In genomic region chr13:42377640-42378382, GRCh38 we compare ENCODE assay signal across 8 cellular contexts.
DNase-seq lines count a peak whose midpoint lies in the region; ATAC-seq and TF ChIP-seq lines count a peak whose summit lies in the region.

No MANE protein-coding gene starts in this region.

- peak overlapping the region; percentile 15 for H3K4me3 ChIP-seq in SU-DHL-6 (ENCODE audit: insufficient read depth, low read length, poor library complexity, severe bottlenecking)

- H3K27ac ChIP-seq in CD4-positive, alpha-beta T cell (ENCODE audit: low read depth, low read length), result no peak overlapping the region
- H3K27ac ChIP-seq in SU-DHL-6 (ENCODE audit: low read depth, low read length), result peak overlapping the region; percentile 44

- H3K9me3 Mint-ChIP-seq in CD4-positive, alpha-beta T cell, result no peaks in the 10 kb centered on the region
- peaks cover 6 to 9% of the 10 kb centered on the region in 2 donors for H3K9me3 Mint-ChIP-seq in stimulated activated naive B cell treated with anti-CD40 and anti-IgM and Interleukin-4, amounts not matched to agents 10 μg/mL and 1 μg/mL and 100 μg/mL, for 72 hours

- H2AFZ ChIP-seq in SU-DHL-6 (ENCODE audit: low read depth, low read length, severe bottlenecking), result no peak overlapping the region

- H3K9me3 ChIP-seq in CD4-positive, alpha-beta T cell (ENCODE audit: control insufficient read depth, low read length), result no peaks in the 10 kb centered on the region
- H3K9me3 ChIP-seq in SU-DHL-6 (ENCODE audit: insufficient read depth, low read length), result no peaks in the 10 kb centered on the region

- no peaks in the 10 kb centered on the region for H3K27me3 ChIP-seq in CD4-positive, alpha-beta T cell (ENCODE audit: control insufficient read depth, insufficient read depth, low read length)
- no peaks in the 10 kb centered on the region for H3K27me3 ChIP-seq in SU-DHL-6 (ENCODE audit: low read length)

- intact Hi-C loops in CD4-positive, alpha-beta T cell (cut with DNase I, micrococcal nuclease), result no loop called here

- H3K36me3 ChIP-seq in SU-DHL-6 (ENCODE audit: low read length), result no peaks in the 10 kb centered on the region

- TF ChIP-seq CTCF in CD4-positive, alpha-beta T cell (IDR thresholded peaks at IDR 0.05), result no peak
- no peak for TF ChIP-seq CTCF in SU-DHL-6 (IDR thresholded peaks at IDR 0.05; ENCODE audit: insufficient read depth, low read length, poor library complexity, severe bottlenecking)

- no peaks in the 10 kb centered on the region for H3K9me2 ChIP-seq in SU-DHL-6 (replicated peaks; ENCODE audit: insufficient read depth, low read length)

- H4K20me1 ChIP-seq in SU-DHL-6 (ENCODE audit: low read depth, low read length), result no peaks in the 10 kb centered on the region

- no peak overlapping the region for H3K9ac ChIP-seq in SU-DHL-6 (ENCODE audit: low read length)

- CTCF ChIA-PET in CD4-positive, alpha-beta T cell (lab: Charles Lee), result no interaction called here

- no peaks in the 10 kb centered on the region for H3K36me3 Mint-ChIP-seq in CD4-positive, alpha-beta T cell (ENCODE audit: low read depth)
- H3K36me3 Mint-ChIP-seq in stimulated activated naive B cell treated with anti-CD40 and anti-IgM and Interleukin-4, amounts not matched to agents 10 μg/mL and 1 μg/mL and 100 μg/mL, for 72 hours, result peaks cover 0 to 7% of the 10 kb centered on the region in 2 donors

- POLR2A ChIA-PET in CD4-positive, alpha-beta T cell (lab: Charles Lee), result interaction anchor here (0.8 to 1.6 kb wide), 3 partner anchors 11 to 23 kb away, joined by 3 to 6 read pairs (median 5); no protein-coding TSS in a partner anchor

- H3K27me3 Mint-ChIP-seq in CD4-positive, alpha-beta T cell, result no peaks in the 10 kb centered on the region
- no peaks in the 10 kb centered on the region for H3K27me3 Mint-ChIP-seq in stimulated activated naive B cell treated with anti-CD40 and anti-IgM and Interleukin-4, amounts not matched to agents 10 μg/mL and 1 μg/mL and 100 μg/mL, for 72 hours

- ATAC-seq in CD4-positive, alpha-beta T cell (ENCODE audit: poor library complexity), result peak; percentile 87
- ATAC-seq in GM19324 (IDR thresholded peaks at IDR 0.05; ENCODE audit: low FRiP score, unreplicated experiment), result peak; percentile 83
- ATAC-seq in HG03196 (IDR thresholded peaks at IDR 0.05; ENCODE audit: unreplicated experiment), result peak; percentile 80
- peak; percentile 84 to 87 for ATAC-seq in stimulated activated naive B cell treated with anti-CD40 and anti-IgM and Interleukin-4, amounts not matched to agents 10 μg/mL and 1 μg/mL and 100 μg/mL, for 72 hours (replicated peaks)

- peaks cover 34% of the 10 kb centered on the region for H3K4me1 Mint-ChIP-seq in CD4-positive, alpha-beta T cell (ENCODE audit: low read depth)
- peaks cover 38 to 59% of the 10 kb centered on the region in 2 donors for H3K4me1 Mint-ChIP-seq in stimulated activated naive B cell treated with anti-CD40 and anti-IgM and Interleukin-4, amounts not matched to agents 10 μg/mL and 1 μg/mL and 100 μg/mL, for 72 hours

- no peak overlapping the region for H3K4me3 Mint-ChIP-seq in CD4-positive, alpha-beta T cell
- peak overlapping the region in 1 of 2 donors; percentile 16 for H3K4me3 Mint-ChIP-seq in stimulated activated naive B cell treated with anti-CD40 and anti-IgM and Interleukin-4, amounts not matched to agents 10 μg/mL and 1 μg/mL and 100 μg/mL, for 72 hours

- no peaks in the 10 kb centered on the region for H3K79me2 ChIP-seq in SU-DHL-6 (ENCODE audit: insufficient read depth, low read length)

- DNase-seq in CD4-positive, alpha-beta T cell, result no peak
- DNase-seq in stimulated activated naive B cell treated with anti-CD40 and anti-IgM and Interleukin-4, amounts not matched to agents 10 μg/mL and 1 μg/mL and 100 μg/mL, for 72 hours, result peak; percentile 84
- DNase-seq in dermis blood vessel endothelial cell, result no peak
- DNase-seq in SHP77 treated with DMSO at 0.1 percent for 48 hours (lab: John Stamatoyannopoulos, UW), result no peak
- no peak for DNase-seq in mucosa of gallbladder (ENCODE audit: low spot score)

- H3K4me2 ChIP-seq in SU-DHL-6 (ENCODE audit: low read depth, low read length, poor library complexity, severe bottlenecking), result peak overlapping the region; percentile 45

- H3F3A ChIP-seq in SU-DHL-6 (ENCODE audit: insufficient read depth), result peaks cover 12% of the 10 kb centered on the region; the same call in 1 of the 2 replicates

- peak overlapping the region; percentile 41 for H3K27ac Mint-ChIP-seq in CD4-positive, alpha-beta T cell
- peak overlapping the region; percentile 91 for H3K27ac Mint-ChIP-seq in stimulated activated naive B cell treated with anti-CD40 and anti-IgM and Interleukin-4, amounts not matched to agents 10 μg/mL and 1 μg/mL and 100 μg/mL, for 72 hours
